Comparison of ENCODE assay signal across 16 cellular contexts in the genomic region with DNA sequence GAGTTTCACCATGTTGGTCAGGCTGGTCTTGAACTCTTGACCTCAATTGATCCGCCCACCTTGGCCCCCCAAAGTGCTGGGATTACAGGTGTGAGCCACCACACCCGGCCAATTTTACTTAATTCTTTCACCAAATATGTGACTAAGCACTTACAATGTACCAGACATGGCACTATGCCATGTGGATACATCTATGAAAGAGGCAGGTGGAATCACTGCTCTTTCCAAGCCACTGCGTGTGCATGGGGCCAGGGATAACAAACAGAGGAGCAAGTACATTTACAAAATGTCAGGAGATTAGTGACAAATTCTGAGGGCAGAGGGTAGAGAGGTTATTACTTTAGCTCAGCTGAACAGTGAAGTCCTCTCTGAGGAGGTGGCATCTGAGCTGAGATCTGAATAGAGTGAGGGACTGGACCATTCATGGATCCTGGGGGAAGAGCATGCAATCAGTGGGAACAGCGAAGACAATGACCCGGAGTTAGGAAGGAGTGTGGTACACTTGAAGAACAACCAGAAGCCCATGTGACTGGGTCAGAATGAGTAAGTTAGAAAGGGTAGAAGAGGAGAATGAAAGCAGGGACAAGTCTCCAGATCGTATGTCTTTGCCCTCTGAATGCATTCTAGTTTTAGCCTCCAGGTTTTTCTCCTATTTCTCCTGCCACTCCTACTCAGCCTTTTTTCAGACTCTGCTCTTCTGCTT.
"Had no signal": no experiment of that assay in that cellular context is flagged by ENCODE, and none has a peak within 500 bp of the region (broad histone marks: within the 10 kb centered on the region; RNA-seq: fewer than 3 reads in every experiment).

No MANE protein-coding gene starts in this region.

- H3K4me3 Mint-ChIP-seq: activated naive CD8-positive, alpha-beta T cell treated with anti-CD3 and anti-CD28 coated beads, Interleukin-2, amount 50 U/mL, for 24 hours; stimulated activated memory B cell treated with anti-CD40 and anti-IgM and Interleukin-4, amounts not matched to agents 10 μg/mL and 1 μg/mL and 100 μg/mL, for 72 hours had no signal

- H3K4me3 ChIP-seq: ascending aorta, cardiac muscle cell, coronary artery, heart right ventricle, transverse colon had no signal

- H3K36me3 ChIP-seq: ascending aorta, cardiac muscle cell, heart right ventricle, transverse colon had no signal

- DNase-seq: activated CD4-positive, alpha-beta T cell treated with anti-CD3 and anti-CD28 coated beads for 1 hour; activated naive CD8-positive, alpha-beta T cell treated with anti-CD3 and anti-CD28 coated beads, Interleukin-2, amount 50 U/mL, for 24 hours; activated T-cell treated with anti-CD3 and anti-CD28 coated beads, Interleukin-2, amount 50 U/mL, for 1 hour; effector CD4-positive, alpha-beta T cell; heart right ventricle; naive thymus-derived CD4-positive, alpha-beta T cell; nucleus accumbens; right cardiac atrium; transverse colon had no signal

- H3K4me1 ChIP-seq: ascending aorta, transverse colon had no signal

- H3K4me1 Mint-ChIP-seq: stimulated activated memory B cell treated with anti-CD40 and anti-IgM and Interleukin-4, amounts not matched to agents 10 μg/mL and 1 μg/mL and 100 μg/mL, for 72 hours had no signal

- H3K9me3 Mint-ChIP-seq: activated naive CD8-positive, alpha-beta T cell treated with anti-CD3 and anti-CD28 coated beads, Interleukin-2, amount 50 U/mL, for 24 hours; naive thymus-derived CD4-positive, alpha-beta T cell; stimulated activated memory B cell treated with anti-CD40 and anti-IgM and Interleukin-4, amounts not matched to agents 10 μg/mL and 1 μg/mL and 100 μg/mL, for 72 hours had no signal

- H3K36me3 Mint-ChIP-seq: stimulated activated memory B cell treated with anti-CD40 and anti-IgM and Interleukin-4, amounts not matched to agents 10 μg/mL and 1 μg/mL and 100 μg/mL, for 72 hours had no signal

- H3K9me3 ChIP-seq: ascending aorta, heart right ventricle, transverse colon had no signal

- H3K27me3 Mint-ChIP-seq: stimulated activated memory B cell treated with anti-CD40 and anti-IgM and Interleukin-4, amounts not matched to agents 10 μg/mL and 1 μg/mL and 100 μg/mL, for 72 hours had no signal

- H3K27me3 ChIP-seq: ascending aorta, cardiac muscle cell, transverse colon had no signal

- FAIRE-seq: frontal cortex, islet of Langerhans had no signal

- H3K27ac Mint-ChIP-seq: activated naive CD8-positive, alpha-beta T cell treated with anti-CD3 and anti-CD28 coated beads, Interleukin-2, amount 50 U/mL, for 24 hours; progenitor cell of endocrine pancreas; stimulated activated memory B cell treated with anti-CD40 and anti-IgM and Interleukin-4, amounts not matched to agents 10 μg/mL and 1 μg/mL and 100 μg/mL, for 72 hours had no signal

- ATAC-seq: activated naive CD8-positive, alpha-beta T cell treated with anti-CD3 and anti-CD28 coated beads, Interleukin-2, amount 50 U/mL, for 24 hours; heart right ventricle; naive thymus-derived CD4-positive, alpha-beta T cell; right cardiac atrium; stimulated activated memory B cell treated with anti-CD40 and anti-IgM and Interleukin-4, amounts not matched to agents 10 μg/mL and 1 μg/mL and 100 μg/mL, for 72 hours had no signal

- H3K27ac ChIP-seq: ascending aorta, cardiac muscle cell, coronary artery, transverse colon had no signal
